ENCODE assay signal across 8 cellular contexts in genomic region chr3:129343643-129344360, GRCh38.
DNase-seq lines count a peak whose midpoint lies in the region; ATAC-seq and TF ChIP-seq lines count a peak whose summit lies in the region.

No MANE protein-coding gene starts in this region.

- H3K9me3 ChIP-seq in fibroblast of lung (ENCODE audit: control insufficient read depth, insufficient read depth, low read depth, low read length), result no peaks in the 10 kb centered on the region

- H3K4me2 ChIP-seq in fibroblast of lung (ENCODE audit: extremely low read depth, insufficient read depth, low read length), result peak overlapping the region; percentile 25

- no peaks in the 10 kb centered on the region for H4K20me1 ChIP-seq in fibroblast of lung (ENCODE audit: control insufficient read depth, extremely low read depth, insufficient read depth, low read length)

- peaks cover 16% of the 10 kb centered on the region for H3K27me3 ChIP-seq in fibroblast of lung (ENCODE audit: control insufficient read depth, insufficient read depth, low read length)

- no peaks in the 10 kb centered on the region for H3K4me1 Mint-ChIP-seq in activated CD8-positive, alpha-beta T cell treated with anti-CD3 and anti-CD28 coated beads for 36 hours (ENCODE audit: low read depth)
- H3K4me1 Mint-ChIP-seq in nephron progenitor cell, result peaks cover 60% of the 10 kb centered on the region

- peaks cover 21% of the 10 kb centered on the region for H3K27me3 Mint-ChIP-seq in activated CD8-positive, alpha-beta T cell treated with anti-CD3 and anti-CD28 coated beads for 36 hours
- peaks cover 35% of the 10 kb centered on the region for H3K27me3 Mint-ChIP-seq in nephron progenitor cell (ENCODE audit: low read depth, poor library complexity)

- POLR2A ChIA-PET in activated CD8-positive, alpha-beta T cell treated with anti-CD3 and anti-CD28 coated beads for 36 hours (lab: Charles Lee), result no interaction called here

- H3K27ac Mint-ChIP-seq in activated CD8-positive, alpha-beta T cell treated with anti-CD3 and anti-CD28 coated beads for 36 hours, result no peak overlapping the region
- no peak overlapping the region for H3K27ac Mint-ChIP-seq in nephron progenitor cell

- H3K9me3 Mint-ChIP-seq in activated CD8-positive, alpha-beta T cell treated with anti-CD3 and anti-CD28 coated beads for 36 hours, result no peaks in the 10 kb centered on the region
- peaks cover 15% of the 10 kb centered on the region for H3K9me3 Mint-ChIP-seq in nephron progenitor cell

- CTCF ChIA-PET in activated CD8-positive, alpha-beta T cell treated with anti-CD3 and anti-CD28 coated beads for 36 hours (lab: Charles Lee), result interaction anchor here (0.6 to 2.4 kb wide), 7 partner anchors 9 to 480 kb away, joined by 3 to 6 read pairs (median 4); no protein-coding TSS in a partner anchor

- H3K27ac ChIP-seq in fibroblast of lung (ENCODE audit: insufficient read depth, low read length), result no peak overlapping the region

- H3K4me1 ChIP-seq in fibroblast of lung (ENCODE audit: control insufficient read depth, extremely low read depth, insufficient read depth, low read length), result no peaks in the 10 kb centered on the region

- intact Hi-C loops in activated CD8-positive, alpha-beta T cell treated with anti-CD3 and anti-CD28 coated beads for 36 hours (cut with micrococcal nuclease), result no loop called here

- peak; percentile 62 for TF ChIP-seq CTCF in activated CD8-positive, alpha-beta T cell treated with anti-CD3 and anti-CD28 coated beads for 36 hours (IDR thresholded peaks at IDR 0.05)
- TF ChIP-seq CTCF in fibroblast of lung (conservative IDR thresholded peaks at IDR 0.05 in 1 of 2, IDR thresholded peaks at IDR 0.05 in 1 of 2; ENCODE audit: low read depth in 1 of 2, low read length in 2 of 2), result peak; percentile 54 to 55
- TF ChIP-seq CTCF in nephron progenitor cell (IDR thresholded peaks at IDR 0.05), result peak; percentile 41

- ATAC-seq in activated CD4-positive, CD25-positive, alpha-beta regulatory T cell treated with anti-CD3 and anti-CD28 coated beads, Interleukin-2, amount 50 U/mL, for 24 hours, result peak; percentile 58 to 61
- ATAC-seq in activated CD8-positive, alpha-beta T cell treated with anti-CD3 and anti-CD28 coated beads for 36 hours, result peak; percentile 88
- ATAC-seq in HG03354 (IDR thresholded peaks at IDR 0.05; ENCODE audit: poor library complexity, severe bottlenecking, unreplicated experiment), result no peak

- H3K4me3 Mint-ChIP-seq in activated CD8-positive, alpha-beta T cell treated with anti-CD3 and anti-CD28 coated beads for 36 hours, result no peak overlapping the region
- H3K4me3 Mint-ChIP-seq in nephron progenitor cell, result peak overlapping the region; percentile 23

- H3K4me3 ChIP-seq in fibroblast of lung (replicated peaks in 1 of 4; ENCODE audit: control extremely low read depth in 1 of 4, insufficient read depth in 1 of 4, low read depth in 3 of 4, low read length in 4 of 4), result peak overlapping the region in 1 of 4 experiments; percentile 14

- H2AFZ ChIP-seq in fibroblast of lung (ENCODE audit: low read length), result no peak overlapping the region

- H3K79me2 ChIP-seq in fibroblast of lung (ENCODE audit: control insufficient read depth, insufficient read depth, low read length), result no peaks in the 10 kb centered on the region

- no peaks in the 10 kb centered on the region for H3K36me3 ChIP-seq in fibroblast of lung (ENCODE audit: control insufficient read depth, insufficient read depth, low read length)

- DNase-seq in activated CD4-positive, CD25-positive, alpha-beta regulatory T cell treated with anti-CD3 and anti-CD28 coated beads, Interleukin-2, amount 50 U/mL, for 72 hours, result no peak
- DNase-seq in activated CD8-positive, alpha-beta T cell treated with anti-CD3 and anti-CD28 coated beads for 36 hours, result peak; percentile 52
- DNase-seq in fibroblast of lung (ENCODE audit: low read depth in 2 of 2), result peak; percentile 20 to 27
- peak; percentile 60 for DNase-seq in nephron progenitor cell
- DNase-seq in cerebellar nuclear complex (lab: John Stamatoyannopoulos, UW), result no peak
- DNase-seq in MV-4-11 (lab: John Stamatoyannopoulos, UW), result no peak

- H3K9ac ChIP-seq in fibroblast of lung (ENCODE audit: insufficient read depth, low read length), result no peak overlapping the region

- H3K36me3 Mint-ChIP-seq in activated CD8-positive, alpha-beta T cell treated with anti-CD3 and anti-CD28 coated beads for 36 hours (ENCODE audit: low read depth), result no peaks in the 10 kb centered on the region
- no peaks in the 10 kb centered on the region for H3K36me3 Mint-ChIP-seq in nephron progenitor cell (ENCODE audit: low read depth)

Comparison
In these comparisons a context has a peak if more than half of its experiments do, and no peak if none do; other contexts are left out.
1. DNase-seq: peak in activated CD8-positive, alpha-beta T cell treated with anti-CD3 and anti-CD28 coated beads for 36 hours (single experiment), fibroblast of lung (2 of 2) and nephron progenitor cell (single experiment); none in activated CD4-positive, CD25-positive, alpha-beta regulatory T cell treated with anti-CD3 and anti-CD28 coated beads, Interleukin-2, amount 50 U/mL, for 72 hours (single experiment), cerebellar nuclear complex (0 of 2) and MV-4-11 (single experiment).
2. Peak in every context shown above with its lines, with median percentiles within 50 percentile points of each other: CTCF ChIP-seq.